Comparison of ENCODE assay signal across 16 cellular contexts in the genomic region with DNA sequence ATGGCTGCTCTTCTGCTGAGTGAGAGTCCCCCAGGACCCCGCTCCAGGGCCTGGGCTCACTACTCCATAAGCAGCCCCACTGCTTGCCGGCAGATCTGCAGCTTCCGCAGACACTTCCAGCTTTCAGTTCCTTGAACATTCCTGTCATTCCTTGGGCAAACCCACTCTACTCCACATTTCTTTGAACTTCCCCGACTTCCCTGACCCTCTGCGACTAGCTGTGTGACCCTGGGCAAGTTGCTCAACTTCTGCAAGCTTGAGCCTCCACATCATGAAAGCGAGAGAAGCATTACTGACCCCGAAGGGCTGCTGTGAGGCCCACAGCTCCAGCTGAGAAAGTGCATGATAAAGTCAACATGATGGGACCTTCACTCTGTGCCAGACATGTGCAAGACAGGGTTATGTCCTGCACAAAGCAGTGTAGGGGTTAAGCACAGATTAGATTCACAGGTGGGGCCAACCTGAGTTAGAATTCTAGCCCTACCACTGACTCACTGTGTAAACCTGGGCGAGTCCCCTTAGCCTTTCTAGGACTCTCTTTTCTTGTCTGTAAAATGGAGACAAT. TPM values are rescaled to one million over a fixed set of nuclear protein-coding genes. Genes with fewer than 3 reads are reported as not detected.
A peak's percentile ranks its signal among the peaks of the same experiment; 100 is the strongest.
DNase-seq lines count a peak whose midpoint lies in the region; TF ChIP-seq lines count a peak whose summit lies in the region.
"Had no signal": no experiment of that assay in that cellular context is flagged by ENCODE, and none has a peak within 500 bp of the region (broad histone marks: within the 10 kb centered on the region; RNA-seq: fewer than 3 reads in every experiment).

No MANE protein-coding gene starts in this region.

- H3K27ac Mint-ChIP-seq in mesothelial cell of epicardium: peak overlapping the region; percentile 9
- H3K27ac Mint-ChIP-seq: memory B cell had no signal

- H3K4me3 ChIP-seq in AG04450 (ENCODE audit: low read depth, low read length) (no peak overlapping the region), foreskin fibroblast (ENCODE audit: low read depth in 1 of 2, low read length in 2 of 2) (no peak overlapping the region)
- H3K4me3 ChIP-seq: heart left ventricle, ovary, SJCRH30 had no signal

- H3K36me3 Mint-ChIP-seq in mesothelial cell of epicardium: peaks cover 1% of the 10 kb centered on the region

- peaks cover 2% of the 10 kb centered on the region; the same call in 1 of the 2 replicates for H3K9me3 ChIP-seq in AG04450 (ENCODE audit: control insufficient read depth, insufficient read depth, low read length)
- H3K9me3 ChIP-seq: heart left ventricle, ovary, SJCRH30 had no signal

- H3K27me3 ChIP-seq in AG04450 (ENCODE audit: control insufficient read depth, insufficient read depth, low read length): peaks cover 14% of the 10 kb centered on the region
- H3K27me3 ChIP-seq: heart left ventricle, ovary, SJCRH30 had no signal

- H3K27me3 Mint-ChIP-seq in mesothelial cell of epicardium (ENCODE audit: low read depth): no peaks in the 10 kb centered on the region

- H3K4me3 Mint-ChIP-seq in mesothelial cell of epicardium: no peak overlapping the region
- H3K4me3 Mint-ChIP-seq: memory B cell had no signal

- TF ChIP-seq CTCF in AG04450 (IDR thresholded peaks at IDR 0.05; ENCODE audit: low read depth, low read length): no peak
- TF ChIP-seq CTCF in foreskin fibroblast (IDR thresholded peaks at IDR 0.05; ENCODE audit: low read depth, low read length): no peak
- TF ChIP-seq CTCF in mesothelial cell of epicardium (IDR thresholded peaks at IDR 0.05; ENCODE audit: unreplicated experiment): no peak

- H3K27ac ChIP-seq in AG04450 (ENCODE audit: low read depth, low read length): no peak overlapping the region
- H3K27ac ChIP-seq: heart left ventricle, ovary, SJCRH30 had no signal

- DNase-seq in AG04450 (ENCODE audit: low read depth, low spot score): peak; percentile 23
- DNase-seq in RPMI7951 (ENCODE audit: low read depth): peak; percentile 43
- peak; percentile 27 to 37 for DNase-seq in foreskin fibroblast
- DNase-seq in mesothelial cell of epicardium (ENCODE audit: low spot score in 2 of 2, unreplicated experiment in 2 of 2): no peak
- DNase-seq in NCI-H82 (lab: John Stamatoyannopoulos, UW): no peak
- DNase-seq in NCI-H774 (lab: John Stamatoyannopoulos, UW): no peak
- DNase-seq in NCI-H748 (lab: John Stamatoyannopoulos, UW; ENCODE audit: unreplicated experiment): no peak
- DNase-seq in DMS153 treated with DMSO at 0.1 percent for 48 hours (lab: John Stamatoyannopoulos, UW; ENCODE audit: unreplicated experiment): no peak
- DNase-seq: activated naive CD4-positive, alpha-beta T cell; HCEC 1CT; heart left ventricle; NK-92 treated with Interleukin-12 subunit alpha and Interleukin-12 subunit beta, amount 100 ng/mL, for 24 hours; stimulated activated CD4-positive, alpha-beta T cell treated with anti-CD3 and anti-CD28 coated beads, Interleukin-15, amount 100 ng/mL, for 24 hours had no signal

- peaks cover 19% of the 10 kb centered on the region for H3K4me1 Mint-ChIP-seq in mesothelial cell of epicardium
- H3K4me1 Mint-ChIP-seq: memory B cell had no signal

- CTCF ChIA-PET in AG04450 (lab: Charles Lee): interaction anchor here (1.2 to 2.7 kb wide), 2 partner anchors 11 to 15 kb away, joined by 3 to 14 read pairs; no protein-coding TSS in a partner anchor

- H3K9me3 Mint-ChIP-seq in mesothelial cell of epicardium: peaks cover 6% of the 10 kb centered on the region

- POLR2A ChIA-PET in AG04450 (lab: Yijun Ruan, JAX): interaction anchor here (0.7 to 0.8 kb wide), 2 partner anchors 121 to 695 kb away, joined by 3 to 4 read pairs; no protein-coding TSS in a partner anchor

RNA-seq across cellular contexts. Expression of a gene that starts 51.8 kb away (rescaled TPM):
- polyA plus RNA-seq in AG04450 (2011; rRNA removed): 38.2 and 54.7 TPM in 2 replicates
- 14.0 and 26.7 TPM in 2 replicates for polyA minus RNA-seq in AG04450 (2011; rRNA and poly(A)+ RNA removed)
- 56.9 and 69.9 TPM in 2 replicates for total RNA-seq in RPMI7951 (2014; rRNA removed; shearing (Covaris generic))
- total RNA-seq in mesothelial cell of epicardium: 58.4 to 61.7 TPM (median 60.3 TPM) in 3 replicates

RNA-seq across cellular contexts. Expression of a gene that starts 52.0 kb away (rescaled TPM):
- 1.6 and 1.7 TPM in 2 replicates for polyA plus RNA-seq in AG04450 (2011; rRNA removed)
- polyA minus RNA-seq in AG04450 (2011; rRNA and poly(A)+ RNA removed): 1.9 and 2.4 TPM in 2 replicates
- 2.5 and 3.6 TPM in 2 replicates for total RNA-seq in RPMI7951 (2014; rRNA removed; shearing (Covaris generic))
- 10.0 to 11.4 TPM (median 11.2 TPM) in 3 replicates for total RNA-seq in mesothelial cell of epicardium

Comparison
In these comparisons a context has a peak if more than half of its experiments do, and no peak if none do; other contexts are left out.
1. DNase-seq: peak in AG04450 (single experiment), RPMI7951 (single experiment) and foreskin fibroblast (2 of 2); none in mesothelial cell of epicardium (0 of 2), NCI-H82 (single experiment), NCI-H774 (single experiment), NCI-H748 (single experiment) and DMS153 treated with DMSO at 0.1 percent for 48 hours (single experiment).